1 cellular context compared by ENCODE assay signal in the genomic region with DNA sequence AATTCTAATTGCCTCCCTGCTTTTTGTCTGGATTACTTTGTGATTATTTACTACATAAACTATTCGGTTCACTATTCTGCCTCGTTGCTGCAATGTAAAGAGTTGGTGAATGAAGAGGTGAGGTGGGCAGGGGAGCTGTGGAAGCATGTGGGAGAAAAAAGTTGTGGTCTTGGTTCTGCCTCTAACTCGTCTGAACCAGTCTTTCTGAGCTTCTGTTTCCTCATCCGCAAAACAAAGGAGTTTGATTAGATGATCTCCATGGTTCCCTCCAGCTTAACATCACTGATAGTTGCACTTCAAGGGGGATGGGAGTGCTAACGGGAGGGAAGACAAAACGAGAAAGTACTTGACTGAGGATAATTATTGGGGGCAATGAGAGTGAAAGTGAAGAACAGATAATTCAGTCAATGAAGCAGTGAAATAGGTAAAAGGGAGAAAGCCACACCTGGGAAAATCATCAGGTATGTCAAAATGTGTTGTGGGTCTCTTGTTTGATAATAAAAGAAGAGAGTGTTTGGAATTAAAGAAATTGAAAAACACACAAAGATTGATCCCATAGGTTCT.
TF ChIP-seq lines count a peak whose summit lies in the region.

No MANE protein-coding gene starts in this region.

TF ChIP-seq in WTC11, 78 proteins besides CTCF, POLR2A, EP300 and RAD21 (continued from another document):
- TF ChIP-seq, protein P1, sequence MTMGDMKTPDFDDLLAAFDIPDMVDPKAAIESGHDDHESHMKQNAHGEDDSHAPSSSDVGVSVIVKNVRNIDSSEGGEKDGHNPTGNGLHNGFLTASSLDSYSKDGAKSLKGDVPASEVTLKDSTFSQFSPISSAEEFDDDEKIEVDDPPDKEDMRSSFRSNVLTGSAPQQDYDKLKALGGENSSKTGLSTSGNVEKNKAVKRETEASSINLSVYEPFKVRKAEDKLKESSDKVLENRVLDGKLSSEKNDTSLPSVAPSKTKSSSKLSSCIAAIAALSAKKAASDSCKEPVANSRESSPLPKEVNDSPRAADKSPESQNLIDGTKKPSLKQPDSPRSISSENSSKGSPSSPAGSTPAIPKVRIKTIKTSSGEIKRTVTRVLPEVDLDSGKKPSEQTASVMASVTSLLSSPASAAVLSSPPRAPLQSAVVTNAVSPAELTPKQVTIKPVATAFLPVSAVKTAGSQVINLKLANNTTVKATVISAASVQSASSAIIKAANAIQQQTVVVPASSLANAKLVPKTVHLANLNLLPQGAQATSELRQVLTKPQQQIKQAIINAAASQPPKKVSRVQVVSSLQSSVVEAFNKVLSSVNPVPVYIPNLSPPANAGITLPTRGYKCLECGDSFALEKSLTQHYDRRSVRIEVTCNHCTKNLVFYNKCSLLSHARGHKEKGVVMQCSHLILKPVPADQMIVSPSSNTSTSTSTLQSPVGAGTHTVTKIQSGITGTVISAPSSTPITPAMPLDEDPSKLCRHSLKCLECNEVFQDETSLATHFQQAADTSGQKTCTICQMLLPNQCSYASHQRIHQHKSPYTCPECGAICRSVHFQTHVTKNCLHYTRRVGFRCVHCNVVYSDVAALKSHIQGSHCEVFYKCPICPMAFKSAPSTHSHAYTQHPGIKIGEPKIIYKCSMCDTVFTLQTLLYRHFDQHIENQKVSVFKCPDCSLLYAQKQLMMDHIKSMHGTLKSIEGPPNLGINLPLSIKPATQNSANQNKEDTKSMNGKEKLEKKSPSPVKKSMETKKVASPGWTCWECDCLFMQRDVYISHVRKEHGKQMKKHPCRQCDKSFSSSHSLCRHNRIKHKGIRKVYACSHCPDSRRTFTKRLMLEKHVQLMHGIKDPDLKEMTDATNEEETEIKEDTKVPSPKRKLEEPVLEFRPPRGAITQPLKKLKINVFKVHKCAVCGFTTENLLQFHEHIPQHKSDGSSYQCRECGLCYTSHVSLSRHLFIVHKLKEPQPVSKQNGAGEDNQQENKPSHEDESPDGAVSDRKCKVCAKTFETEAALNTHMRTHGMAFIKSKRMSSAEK (CRISPR knock-in tag; IDR thresholded peaks at IDR 0.05; ENCODE audit: borderline replicate concordance), result no peak
- TF ChIP-seq TEAD4 (CRISPR knock-in tag; IDR thresholded peaks at IDR 0.05), result no peak
- TF ChIP-seq NR3C1 (CRISPR knock-in tag; conservative IDR thresholded peaks at IDR 0.05; ENCODE audit: low read depth), result no peak
- no peak for TF ChIP-seq MYBL2 (CRISPR knock-in tag; IDR thresholded peaks at IDR 0.05)
- no peak for TF ChIP-seq TP53 (CRISPR knock-in tag; IDR thresholded peaks at IDR 0.05)
- TF ChIP-seq NR2C2 (CRISPR knock-in tag; IDR thresholded peaks at IDR 0.05), result no peak
- no peak for TF ChIP-seq NR1H2 (CRISPR knock-in tag; IDR thresholded peaks at IDR 0.05)
- TF ChIP-seq ETV6 (CRISPR knock-in tag; IDR thresholded peaks at IDR 0.05), result no peak
- TF ChIP-seq, protein P2, sequence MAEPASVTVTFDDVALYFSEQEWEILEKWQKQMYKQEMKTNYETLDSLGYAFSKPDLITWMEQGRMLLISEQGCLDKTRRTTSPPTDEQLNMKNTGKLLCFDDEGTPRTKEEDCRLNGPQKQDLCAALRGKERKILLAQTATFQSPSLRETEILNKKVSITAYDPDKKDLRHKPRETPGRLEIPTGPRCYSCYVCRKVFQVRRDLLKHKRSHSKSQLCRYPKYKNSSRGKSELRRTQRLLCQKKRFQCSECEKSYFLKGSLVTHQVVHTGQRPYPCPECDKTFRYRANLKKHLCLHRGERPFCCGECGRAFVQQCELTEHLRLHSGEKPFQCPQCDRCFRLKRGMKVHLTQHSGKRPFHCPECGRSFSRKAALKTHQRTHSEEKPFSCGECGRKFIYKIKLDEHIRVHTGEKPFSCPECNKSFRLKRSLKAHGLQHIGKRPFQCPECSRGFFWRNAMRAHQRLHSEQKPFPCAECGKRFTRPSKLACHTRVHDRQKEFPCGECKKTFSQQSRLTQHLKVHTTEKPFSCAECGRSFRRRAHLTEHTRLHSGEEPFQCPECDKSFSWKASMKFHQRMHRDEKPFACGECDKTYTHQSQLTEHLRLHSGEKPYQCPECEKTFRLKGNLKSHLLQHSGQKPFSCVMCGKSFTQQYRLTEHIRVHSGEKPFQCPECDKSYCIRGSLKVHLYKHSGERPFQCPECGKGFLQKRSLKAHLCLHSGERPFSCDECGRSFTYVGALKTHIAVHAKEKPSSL (CRISPR knock-in tag; conservative IDR thresholded peaks at IDR 0.05), result no peak
- TF ChIP-seq ZNF138 (CRISPR knock-in tag; conservative IDR thresholded peaks at IDR 0.05), result no peak
- TF ChIP-seq GRHL2 (CRISPR knock-in tag; IDR thresholded peaks at IDR 0.05; ENCODE audit: insufficient replicate concordance, severe bottlenecking), result no peak
